ENCODE assay signal across 22 cellular contexts in the genomic region with DNA sequence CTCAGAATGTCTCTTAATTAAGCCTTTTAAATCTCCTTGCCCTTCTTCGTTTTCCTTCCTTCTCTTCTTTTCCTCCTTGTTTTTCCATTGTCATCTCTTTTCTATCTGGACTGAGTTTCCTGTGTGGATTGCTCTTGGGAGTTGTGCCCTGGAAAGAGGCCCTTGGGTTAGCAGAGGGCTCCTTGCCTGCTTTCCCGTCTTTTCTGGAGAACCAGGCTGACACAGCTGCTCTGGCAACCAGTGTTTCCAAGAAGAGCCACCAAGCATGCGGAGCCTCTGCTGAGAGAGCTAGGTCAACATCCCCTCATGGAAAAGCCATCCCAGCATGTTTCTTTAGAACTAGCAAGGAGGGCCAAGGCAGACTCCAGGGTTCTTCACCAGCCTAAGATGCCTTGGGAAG.
DNase-seq lines count a peak whose midpoint lies in the region; ATAC-seq, FAIRE-seq and TF ChIP-seq lines count a peak whose summit lies in the region.
"Had no signal": no experiment of that assay in that cellular context is flagged by ENCODE, and none has a peak within 500 bp of the region (broad histone marks: within the 10 kb centered on the region; RNA-seq: fewer than 3 reads in every experiment).

No MANE protein-coding gene starts in this region.

- H3K27ac ChIP-seq in KOPT-K1 (ENCODE audit: low read depth, low read length, poor library complexity, severe bottlenecking) (peak overlapping the region; percentile 97), dorsolateral prefrontal cortex (peak overlapping the region in 39 of 59 donors; percentile 1 to 76 (median 46))

- peaks cover 3% of the 10 kb centered on the region for H3K36me3 Mint-ChIP-seq in activated T-helper 1 cell treated with anti-CD3 and anti-CD28 coated beads, Interleukin-12 subunit alpha, Interleukin-12 subunit beta, Interleukin-2, Interleukin-4 antibody, amounts not matched to agents 30 ng/mL and 10 ng/mL and 1 ng/mL, durations not matched to agents 14 hours and 24 hours and 36 hours (ENCODE audit: low read depth)
- no peaks in the 10 kb centered on the region for H3K36me3 Mint-ChIP-seq in stimulated activated naive B cell treated with anti-CD40 and anti-IgM and Interleukin-4, amounts not matched to agents 10 μg/mL and 1 μg/mL and 100 μg/mL, for 72 hours
- H3K36me3 Mint-ChIP-seq: IgD-negative memory B cell had no signal

- TF ChIP-seq POLR2A in H54 (IDR thresholded peaks at IDR 0.05; ENCODE audit: low read depth, low read length), result no peak

- H3K27ac Mint-ChIP-seq in activated T-helper 1 cell treated with anti-CD3 and anti-CD28 coated beads, Interleukin-12 subunit alpha, Interleukin-12 subunit beta, Interleukin-2, Interleukin-4 antibody, amounts not matched to agents 30 ng/mL and 10 ng/mL and 1 ng/mL, durations not matched to agents 14 hours and 24 hours and 36 hours, result peak overlapping the region; percentile 56
- peak overlapping the region; percentile 3 for H3K27ac Mint-ChIP-seq in stimulated activated naive B cell treated with anti-CD40 and anti-IgM and Interleukin-4, amounts not matched to agents 10 μg/mL and 1 μg/mL and 100 μg/mL, for 72 hours
- H3K27ac Mint-ChIP-seq: CD4-positive, alpha-beta T cell; IgD-negative memory B cell had no signal

- peaks cover 5% of the 10 kb centered on the region for H3K9me3 ChIP-seq in KOPT-K1 (ENCODE audit: insufficient read depth, low read length, poor library complexity, severe bottlenecking)
- H3K9me3 ChIP-seq: BE2C, Caco-2 had no signal

- intact Hi-C loops in activated T-helper 1 cell treated with anti-CD3 and anti-CD28 coated beads, Interleukin-12 subunit alpha, Interleukin-12 subunit beta, Interleukin-2, Interleukin-4 antibody, amounts not matched to agents 30 ng/mL and 10 ng/mL and 1 ng/mL, durations not matched to agents 14 hours and 24 hours and 36 hours (cut with micrococcal nuclease), result loop anchor here (5.0 kb wide), 1 partner anchor 237 kb away; no protein-coding TSS in a partner anchor
- intact Hi-C loops in dorsolateral prefrontal cortex (cut with DNase I), result loop anchor here in 1 of 2 donors (10.0 kb wide), 1 partner anchor 75 kb away; the partner anchor contains the start of gene HLF

- peaks cover 37% of the 10 kb centered on the region for H3K4me1 Mint-ChIP-seq in activated T-helper 1 cell treated with anti-CD3 and anti-CD28 coated beads, Interleukin-12 subunit alpha, Interleukin-12 subunit beta, Interleukin-2, Interleukin-4 antibody, amounts not matched to agents 30 ng/mL and 10 ng/mL and 1 ng/mL, durations not matched to agents 14 hours and 24 hours and 36 hours (ENCODE audit: low read depth)
- H3K4me1 Mint-ChIP-seq in stimulated activated naive B cell treated with anti-CD40 and anti-IgM and Interleukin-4, amounts not matched to agents 10 μg/mL and 1 μg/mL and 100 μg/mL, for 72 hours, result no peaks in the 10 kb centered on the region

- ATAC-seq in stimulated activated naive B cell treated with anti-CD40 and anti-IgM and Interleukin-4, amounts not matched to agents 10 μg/mL and 1 μg/mL and 100 μg/mL, for 72 hours (replicated peaks), result no peak
- ATAC-seq: HepG2 had no signal

- DNase-seq in activated T-helper 1 cell treated with anti-CD3 and anti-CD28 coated beads, Interleukin-12 subunit alpha, Interleukin-12 subunit beta, Interleukin-2, Interleukin-4 antibody, amounts not matched to agents 30 ng/mL and 10 ng/mL and 1 ng/mL, durations not matched to agents 14 hours and 24 hours and 36 hours (ENCODE audit: low spot score), result no peak
- DNase-seq in dorsolateral prefrontal cortex, result no peak
- no peak for DNase-seq in stimulated activated naive B cell treated with anti-CD40 and anti-IgM and Interleukin-4, amounts not matched to agents 10 μg/mL and 1 μg/mL and 100 μg/mL, for 72 hours
- DNase-seq in DMS153 (lab: John Stamatoyannopoulos, UW), result no peak
- DNase-seq in NCI-H2227 treated with DMSO at 0.1 percent for 48 hours (lab: John Stamatoyannopoulos, UW), result no peak
- DNase-seq in H54 (ENCODE audit: insufficient read length, low spot score), result no peak
- DNase-seq in CD1c-positive myeloid dendritic cell (ENCODE audit: extremely low spot score), result no peak
- DNase-seq: ACHN; BE2C; Caco-2; CD4-positive, alpha-beta T cell; DMS79; GDM1; GOT3; H9 had no signal

- FAIRE-seq in H54 (lab: Jason Lieb, UNC), result no peak
- FAIRE-seq: A204.1, D721Med, GM12892, GM18507, HepG2 had no signal

- TF ChIP-seq CTCF in dorsolateral prefrontal cortex (IDR thresholded peaks at IDR 0.05 in 54 of 56, conservative IDR thresholded peaks at IDR 0.05 in 2 of 56; ENCODE audit: low read depth in 1 of 56, partially characterized antibody in 56 of 56), result no peak

- H3K36me3 ChIP-seq in KOPT-K1 (ENCODE audit: insufficient read depth, low read length), result no peaks in the 10 kb centered on the region
- H3K36me3 ChIP-seq: BE2C had no signal

- no peak overlapping the region for H3K4me3 Mint-ChIP-seq in activated T-helper 1 cell treated with anti-CD3 and anti-CD28 coated beads, Interleukin-12 subunit alpha, Interleukin-12 subunit beta, Interleukin-2, Interleukin-4 antibody, amounts not matched to agents 30 ng/mL and 10 ng/mL and 1 ng/mL, durations not matched to agents 14 hours and 24 hours and 36 hours
- no peak overlapping the region for H3K4me3 Mint-ChIP-seq in stimulated activated naive B cell treated with anti-CD40 and anti-IgM and Interleukin-4, amounts not matched to agents 10 μg/mL and 1 μg/mL and 100 μg/mL, for 72 hours
- H3K4me3 Mint-ChIP-seq: CD4-positive, alpha-beta T cell; H9; IgD-negative memory B cell had no signal

- no peaks in the 10 kb centered on the region for H3K27me3 ChIP-seq in dorsolateral prefrontal cortex
- H3K27me3 ChIP-seq: BE2C had no signal

- peaks cover 36% of the 10 kb centered on the region for H3K27me3 Mint-ChIP-seq in activated T-helper 1 cell treated with anti-CD3 and anti-CD28 coated beads, Interleukin-12 subunit alpha, Interleukin-12 subunit beta, Interleukin-2, Interleukin-4 antibody, amounts not matched to agents 30 ng/mL and 10 ng/mL and 1 ng/mL, durations not matched to agents 14 hours and 24 hours and 36 hours (ENCODE audit: insufficient read depth)
- H3K27me3 Mint-ChIP-seq in stimulated activated naive B cell treated with anti-CD40 and anti-IgM and Interleukin-4, amounts not matched to agents 10 μg/mL and 1 μg/mL and 100 μg/mL, for 72 hours, result peaks cover 43 to 55% of the 10 kb centered on the region in 2 donors

- no peak overlapping the region for H3K4me3 ChIP-seq in dorsolateral prefrontal cortex

- no peaks in the 10 kb centered on the region for H3K9me3 Mint-ChIP-seq in activated T-helper 1 cell treated with anti-CD3 and anti-CD28 coated beads, Interleukin-12 subunit alpha, Interleukin-12 subunit beta, Interleukin-2, Interleukin-4 antibody, amounts not matched to agents 30 ng/mL and 10 ng/mL and 1 ng/mL, durations not matched to agents 14 hours and 24 hours and 36 hours
- no peaks in the 10 kb centered on the region for H3K9me3 Mint-ChIP-seq in stimulated activated naive B cell treated with anti-CD40 and anti-IgM and Interleukin-4, amounts not matched to agents 10 μg/mL and 1 μg/mL and 100 μg/mL, for 72 hours
- H3K9me3 Mint-ChIP-seq: CD4-positive, alpha-beta T cell; H9 had no signal
